ENCODE assay signal across 9 cellular contexts in the genomic region with DNA sequence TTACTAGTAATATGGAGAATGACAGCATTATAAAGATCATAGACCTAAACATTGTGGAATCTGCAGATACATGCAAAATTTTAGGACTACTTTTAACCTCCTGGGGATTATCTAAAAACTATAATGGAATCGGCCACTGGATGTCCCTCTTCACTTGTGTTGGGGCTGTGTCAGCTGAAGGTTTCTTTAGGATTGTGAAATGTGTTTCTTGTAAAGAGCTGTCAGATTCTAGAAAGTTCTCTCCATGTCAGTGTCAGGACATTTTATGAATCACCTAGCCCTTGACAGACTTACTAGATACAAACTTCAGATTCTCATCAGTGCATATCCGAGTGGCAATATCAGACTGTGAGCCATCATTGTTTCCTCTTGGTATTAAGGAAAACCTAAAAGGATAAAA.
DNase-seq lines count a peak whose midpoint lies in the region; ATAC-seq, FAIRE-seq and TF ChIP-seq lines count a peak whose summit lies in the region.
"Had no signal": no experiment of that assay in that cellular context is flagged by ENCODE, and none has a peak within 500 bp of the region (broad histone marks: within the 10 kb centered on the region; RNA-seq: fewer than 3 reads in every experiment).

No MANE protein-coding gene starts in this region.

- no peaks in the 10 kb centered on the region for H3K9me3 ChIP-seq in RWPE2 (ENCODE audit: severe bottlenecking)

- DNase-seq in AG08396 (ENCODE audit: low spot score) (peak; percentile 11), HFFc6 (no peak), RWPE2 (ENCODE audit: low spot score) (no peak), left ventricle myocardium superior (no peak), RCC 7860 (ENCODE audit: low spot score) (no peak)
- DNase-seq: activated effector memory CD4-positive, alpha-beta T cell treated with anti-CD3 and anti-CD28 coated beads, Interleukin-2, amount 50 U/mL, for 16 hours had no signal

- intact Hi-C loops in left ventricle myocardium superior (cut with micrococcal nuclease): loop anchor here (10.0 kb wide), 1 partner anchor 371 kb away; no protein-coding TSS in a partner anchor

- H3K4me1 Mint-ChIP-seq in HFFc6 (ENCODE audit: low read depth): no peaks in the 10 kb centered on the region

- ATAC-seq in RWPE2 (ENCODE audit: low read depth) (no peak), left ventricle myocardium superior (peak; percentile 28), HG02981 (IDR thresholded peaks at IDR 0.05; ENCODE audit: unreplicated experiment) (no peak), HG03135 (IDR thresholded peaks at IDR 0.05; ENCODE audit: unreplicated experiment) (no peak), GM19023 (IDR thresholded peaks at IDR 0.05; ENCODE audit: unreplicated experiment) (no peak)

- H3K4me3 Mint-ChIP-seq in HFFc6: no peak overlapping the region

- no peaks in the 10 kb centered on the region for H3K36me3 ChIP-seq in RWPE2 (ENCODE audit: low read depth)

- no peak overlapping the region for H3K27ac Mint-ChIP-seq in HFFc6

- no peak overlapping the region for H3K27ac ChIP-seq in RWPE2 (ENCODE audit: poor library complexity, severe bottlenecking)

- H3K4me1 ChIP-seq in RWPE2 (ENCODE audit: insufficient read depth, poor library complexity, severe bottlenecking): no peaks in the 10 kb centered on the region

- FAIRE-seq in RCC 7860 (lab: Jason Lieb, UNC): no peak

- H3K36me3 Mint-ChIP-seq in HFFc6 (ENCODE audit: low read depth): 0 out of 2 replicates have a peak, but pooled peaks cover 6% of the 10 kb centered on the region

- TF ChIP-seq CTCF in HFFc6 (IDR thresholded peaks at IDR 0.05): peak; percentile 30
- peak; percentile 13 for TF ChIP-seq CTCF in RWPE2 (IDR thresholded peaks at IDR 0.05; ENCODE audit: poor library complexity, severe bottlenecking)

- peaks cover 2% of the 10 kb centered on the region; the same call in 1 of the 2 replicates for H3K27me3 Mint-ChIP-seq in HFFc6 (ENCODE audit: insufficient read depth)

- H3K9me3 Mint-ChIP-seq in HFFc6: peaks cover 26% of the 10 kb centered on the region

- H3K4me3 ChIP-seq in RWPE2 (ENCODE audit: severe bottlenecking): no peak overlapping the region

- no peaks in the 10 kb centered on the region for H3K27me3 ChIP-seq in RWPE2 (ENCODE audit: insufficient read depth, poor library complexity, severe bottlenecking)
